6 cellular contexts compared by ENCODE assay signal in the genomic region with DNA sequence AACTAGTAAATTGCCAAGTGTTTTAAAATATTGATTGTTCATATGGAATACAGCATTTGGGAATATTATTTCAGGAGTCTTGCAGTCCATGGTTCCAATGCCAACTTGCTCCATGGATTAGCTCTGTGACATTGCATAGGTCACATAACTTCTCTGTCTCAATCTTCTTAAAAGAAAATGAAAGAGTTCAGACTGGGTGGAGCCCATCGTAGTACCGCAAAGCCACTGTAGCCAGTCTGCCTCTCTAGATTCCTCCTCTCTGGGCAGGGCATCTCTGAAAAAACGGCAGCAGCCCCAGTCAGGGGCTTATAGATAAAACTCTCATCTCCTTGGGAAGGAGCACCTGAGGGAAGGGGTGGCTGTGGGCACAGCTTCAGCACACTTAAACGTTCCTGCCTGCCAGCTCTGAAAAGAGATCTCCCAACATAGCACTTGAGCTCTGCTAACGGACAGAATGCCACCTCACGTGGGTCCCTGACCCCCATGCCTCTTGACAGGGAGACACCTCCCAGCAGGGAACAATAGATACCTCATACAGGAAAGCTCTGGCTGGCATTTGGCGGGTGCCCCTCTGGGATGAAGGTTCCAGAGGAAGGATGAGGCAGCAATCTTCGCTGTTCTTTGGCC.
"Had no signal": no experiment of that assay in that cellular context is flagged by ENCODE, and none has a peak within 500 bp of the region (broad histone marks: within the 10 kb centered on the region; RNA-seq: fewer than 3 reads in every experiment).

No MANE protein-coding gene starts in this region.

- H3K4me2 ChIP-seq: GM23338 had no signal

- H3K4me3 Mint-ChIP-seq: GM23338, H9 had no signal

- H3K4me3 ChIP-seq: GM23338, K562 had no signal

- H3K4me1 Mint-ChIP-seq: GM23338, H9 had no signal

- H2AFZ ChIP-seq: GM23338 had no signal

- H3K27ac Mint-ChIP-seq: GM23338, H9 had no signal

- DNase-seq: H9, HCEC 1CT, IMR-90, KG1 had no signal

- ATAC-seq: GM23338, K562 had no signal
